Comparison of ENCODE assay signal across 2 cellular contexts in genomic region chr7:128904381-128905197, GRCh38.
TF ChIP-seq lines count a peak whose summit lies in the region.

No MANE protein-coding gene starts in this region.

TF ChIP-seq in HCT116, 20 proteins besides CTCF, POLR2A, EP300 and RAD21:
- TF ChIP-seq TCF7L2 (IDR thresholded peaks at IDR 0.05; ENCODE audit: borderline replicate concordance, extremely low read depth, insufficient read depth, insufficient read length) (peak; percentile 87), EGR1 (IDR thresholded peaks at IDR 0.05; ENCODE audit: low read depth) (no peak)

TF ChIP-seq in K562, 482 proteins besides CTCF, POLR2A, EP300 and RAD21 (continues in another document):
- no peak for TF ChIP-seq JUN (IDR thresholded peaks at IDR 0.05; ENCODE audit: borderline replicate concordance, low read depth, low read length)
- no peak for TF ChIP-seq JUN (CRISPR knock-in tag; IDR thresholded peaks at IDR 0.05; ENCODE audit: borderline replicate concordance)
- no peak for TF ChIP-seq FOS (IDR thresholded peaks at IDR 0.05; ENCODE audit: extremely low read depth, insufficient read length)
- no peak for TF ChIP-seq HDGF (IDR thresholded peaks at IDR 0.05)
- no peak for TF ChIP-seq ZBTB8A (IDR thresholded peaks at IDR 0.05; ENCODE audit: partially characterized antibody)
- no peak for TF ChIP-seq ZNF696 (CRISPR knock-in tag; conservative IDR thresholded peaks at IDR 0.05)
- TF ChIP-seq, protein P1, sequence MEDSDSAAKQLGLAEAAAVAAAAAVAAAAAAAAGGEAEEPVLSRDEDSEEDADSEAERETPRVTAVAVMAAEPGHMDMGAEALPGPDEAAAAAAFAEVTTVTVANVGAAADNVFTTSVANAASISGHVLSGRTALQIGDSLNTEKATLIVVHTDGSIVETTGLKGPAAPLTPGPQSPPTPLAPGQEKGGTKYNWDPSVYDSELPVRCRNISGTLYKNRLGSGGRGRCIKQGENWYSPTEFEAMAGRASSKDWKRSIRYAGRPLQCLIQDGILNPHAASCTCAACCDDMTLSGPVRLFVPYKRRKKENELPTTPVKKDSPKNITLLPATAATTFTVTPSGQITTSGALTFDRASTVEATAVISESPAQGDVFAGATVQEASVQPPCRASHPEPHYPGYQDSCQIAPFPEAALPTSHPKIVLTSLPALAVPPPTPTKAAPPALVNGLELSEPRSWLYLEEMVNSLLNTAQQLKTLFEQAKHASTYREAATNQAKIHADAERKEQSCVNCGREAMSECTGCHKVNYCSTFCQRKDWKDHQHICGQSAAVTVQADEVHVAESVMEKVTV (CRISPR knock-in tag; IDR thresholded peaks at IDR 0.05): 0 out of 2 replicates have a peak, but pooled peaks have one; percentile 40
- TF ChIP-seq MED1 (CRISPR knock-in tag; IDR thresholded peaks at IDR 0.05; ENCODE audit: borderline replicate concordance): no peak
- TF ChIP-seq SRSF9 (IDR thresholded peaks at IDR 0.05; ENCODE audit: borderline replicate concordance, low read depth, low read length): no peak
- TF ChIP-seq, protein P2, sequence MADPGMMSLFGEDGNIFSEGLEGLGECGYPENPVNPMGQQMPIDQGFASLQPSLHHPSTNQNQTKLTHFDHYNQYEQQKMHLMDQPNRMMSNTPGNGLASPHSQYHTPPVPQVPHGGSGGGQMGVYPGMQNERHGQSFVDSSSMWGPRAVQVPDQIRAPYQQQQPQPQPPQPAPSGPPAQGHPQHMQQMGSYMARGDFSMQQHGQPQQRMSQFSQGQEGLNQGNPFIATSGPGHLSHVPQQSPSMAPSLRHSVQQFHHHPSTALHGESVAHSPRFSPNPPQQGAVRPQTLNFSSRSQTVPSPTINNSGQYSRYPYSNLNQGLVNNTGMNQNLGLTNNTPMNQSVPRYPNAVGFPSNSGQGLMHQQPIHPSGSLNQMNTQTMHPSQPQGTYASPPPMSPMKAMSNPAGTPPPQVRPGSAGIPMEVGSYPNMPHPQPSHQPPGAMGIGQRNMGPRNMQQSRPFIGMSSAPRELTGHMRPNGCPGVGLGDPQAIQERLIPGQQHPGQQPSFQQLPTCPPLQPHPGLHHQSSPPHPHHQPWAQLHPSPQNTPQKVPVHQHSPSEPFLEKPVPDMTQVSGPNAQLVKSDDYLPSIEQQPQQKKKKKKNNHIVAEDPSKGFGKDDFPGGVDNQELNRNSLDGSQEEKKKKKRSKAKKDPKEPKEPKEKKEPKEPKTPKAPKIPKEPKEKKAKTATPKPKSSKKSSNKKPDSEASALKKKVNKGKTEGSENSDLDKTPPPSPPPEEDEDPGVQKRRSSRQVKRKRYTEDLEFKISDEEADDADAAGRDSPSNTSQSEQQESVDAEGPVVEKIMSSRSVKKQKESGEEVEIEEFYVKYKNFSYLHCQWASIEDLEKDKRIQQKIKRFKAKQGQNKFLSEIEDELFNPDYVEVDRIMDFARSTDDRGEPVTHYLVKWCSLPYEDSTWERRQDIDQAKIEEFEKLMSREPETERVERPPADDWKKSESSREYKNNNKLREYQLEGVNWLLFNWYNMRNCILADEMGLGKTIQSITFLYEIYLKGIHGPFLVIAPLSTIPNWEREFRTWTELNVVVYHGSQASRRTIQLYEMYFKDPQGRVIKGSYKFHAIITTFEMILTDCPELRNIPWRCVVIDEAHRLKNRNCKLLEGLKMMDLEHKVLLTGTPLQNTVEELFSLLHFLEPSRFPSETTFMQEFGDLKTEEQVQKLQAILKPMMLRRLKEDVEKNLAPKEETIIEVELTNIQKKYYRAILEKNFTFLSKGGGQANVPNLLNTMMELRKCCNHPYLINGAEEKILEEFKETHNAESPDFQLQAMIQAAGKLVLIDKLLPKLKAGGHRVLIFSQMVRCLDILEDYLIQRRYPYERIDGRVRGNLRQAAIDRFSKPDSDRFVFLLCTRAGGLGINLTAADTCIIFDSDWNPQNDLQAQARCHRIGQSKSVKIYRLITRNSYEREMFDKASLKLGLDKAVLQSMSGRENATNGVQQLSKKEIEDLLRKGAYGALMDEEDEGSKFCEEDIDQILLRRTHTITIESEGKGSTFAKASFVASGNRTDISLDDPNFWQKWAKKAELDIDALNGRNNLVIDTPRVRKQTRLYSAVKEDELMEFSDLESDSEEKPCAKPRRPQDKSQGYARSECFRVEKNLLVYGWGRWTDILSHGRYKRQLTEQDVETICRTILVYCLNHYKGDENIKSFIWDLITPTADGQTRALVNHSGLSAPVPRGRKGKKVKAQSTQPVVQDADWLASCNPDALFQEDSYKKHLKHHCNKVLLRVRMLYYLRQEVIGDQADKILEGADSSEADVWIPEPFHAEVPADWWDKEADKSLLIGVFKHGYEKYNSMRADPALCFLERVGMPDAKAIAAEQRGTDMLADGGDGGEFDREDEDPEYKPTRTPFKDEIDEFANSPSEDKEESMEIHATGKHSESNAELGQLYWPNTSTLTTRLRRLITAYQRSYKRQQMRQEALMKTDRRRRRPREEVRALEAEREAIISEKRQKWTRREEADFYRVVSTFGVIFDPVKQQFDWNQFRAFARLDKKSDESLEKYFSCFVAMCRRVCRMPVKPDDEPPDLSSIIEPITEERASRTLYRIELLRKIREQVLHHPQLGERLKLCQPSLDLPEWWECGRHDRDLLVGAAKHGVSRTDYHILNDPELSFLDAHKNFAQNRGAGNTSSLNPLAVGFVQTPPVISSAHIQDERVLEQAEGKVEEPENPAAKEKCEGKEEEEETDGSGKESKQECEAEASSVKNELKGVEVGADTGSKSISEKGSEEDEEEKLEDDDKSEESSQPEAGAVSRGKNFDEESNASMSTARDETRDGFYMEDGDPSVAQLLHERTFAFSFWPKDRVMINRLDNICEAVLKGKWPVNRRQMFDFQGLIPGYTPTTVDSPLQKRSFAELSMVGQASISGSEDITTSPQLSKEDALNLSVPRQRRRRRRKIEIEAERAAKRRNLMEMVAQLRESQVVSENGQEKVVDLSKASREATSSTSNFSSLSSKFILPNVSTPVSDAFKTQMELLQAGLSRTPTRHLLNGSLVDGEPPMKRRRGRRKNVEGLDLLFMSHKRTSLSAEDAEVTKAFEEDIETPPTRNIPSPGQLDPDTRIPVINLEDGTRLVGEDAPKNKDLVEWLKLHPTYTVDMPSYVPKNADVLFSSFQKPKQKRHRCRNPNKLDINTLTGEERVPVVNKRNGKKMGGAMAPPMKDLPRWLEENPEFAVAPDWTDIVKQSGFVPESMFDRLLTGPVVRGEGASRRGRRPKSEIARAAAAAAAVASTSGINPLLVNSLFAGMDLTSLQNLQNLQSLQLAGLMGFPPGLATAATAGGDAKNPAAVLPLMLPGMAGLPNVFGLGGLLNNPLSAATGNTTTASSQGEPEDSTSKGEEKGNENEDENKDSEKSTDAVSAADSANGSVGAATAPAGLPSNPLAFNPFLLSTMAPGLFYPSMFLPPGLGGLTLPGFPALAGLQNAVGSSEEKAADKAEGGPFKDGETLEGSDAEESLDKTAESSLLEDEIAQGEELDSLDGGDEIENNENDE (IDR thresholded peaks at IDR 0.05; ENCODE audit: low read depth, low read length): no peak
- peak; percentile 58 for TF ChIP-seq USF2 (CRISPR knock-in tag; IDR thresholded peaks at IDR 0.05)
- no peak for TF ChIP-seq ZFP1 (CRISPR knock-in tag; IDR thresholded peaks at IDR 0.05)
- TF ChIP-seq SMC3 (conservative IDR thresholded peaks at IDR 0.05; ENCODE audit: insufficient read depth, low read depth, low read length): peak; percentile 71
- TF ChIP-seq DNMT1 (IDR thresholded peaks at IDR 0.05): no peak
- TF ChIP-seq, protein P3, sequence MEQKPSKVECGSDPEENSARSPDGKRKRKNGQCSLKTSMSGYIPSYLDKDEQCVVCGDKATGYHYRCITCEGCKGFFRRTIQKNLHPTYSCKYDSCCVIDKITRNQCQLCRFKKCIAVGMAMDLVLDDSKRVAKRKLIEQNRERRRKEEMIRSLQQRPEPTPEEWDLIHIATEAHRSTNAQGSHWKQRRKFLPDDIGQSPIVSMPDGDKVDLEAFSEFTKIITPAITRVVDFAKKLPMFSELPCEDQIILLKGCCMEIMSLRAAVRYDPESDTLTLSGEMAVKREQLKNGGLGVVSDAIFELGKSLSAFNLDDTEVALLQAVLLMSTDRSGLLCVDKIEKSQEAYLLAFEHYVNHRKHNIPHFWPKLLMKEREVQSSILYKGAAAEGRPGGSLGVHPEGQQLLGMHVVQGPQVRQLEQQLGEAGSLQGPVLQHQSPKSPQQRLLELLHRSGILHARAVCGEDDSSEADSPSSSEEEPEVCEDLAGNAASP (IDR thresholded peaks at IDR 0.05): no peak
- 0 out of 2 replicates have a peak, but pooled peaks have one; percentile 27 for TF ChIP-seq TFAP4 (CRISPR knock-in tag; IDR thresholded peaks at IDR 0.05; ENCODE audit: borderline replicate concordance)
- no peak for TF ChIP-seq ZNF140 (CRISPR knock-in tag; IDR thresholded peaks at IDR 0.05)
- peak; percentile 80; the same call in 1 of the 2 replicates for TF ChIP-seq TOE1 (IDR thresholded peaks at IDR 0.05; ENCODE audit: borderline replicate concordance)
- no peak for TF ChIP-seq TOE1 (CRISPR knock-in tag; IDR thresholded peaks at IDR 0.05; ENCODE audit: borderline replicate concordance, low read depth)
- no peak for TF ChIP-seq ZBTB26 (CRISPR knock-in tag; IDR thresholded peaks at IDR 0.05)
- TF ChIP-seq, protein P4, sequence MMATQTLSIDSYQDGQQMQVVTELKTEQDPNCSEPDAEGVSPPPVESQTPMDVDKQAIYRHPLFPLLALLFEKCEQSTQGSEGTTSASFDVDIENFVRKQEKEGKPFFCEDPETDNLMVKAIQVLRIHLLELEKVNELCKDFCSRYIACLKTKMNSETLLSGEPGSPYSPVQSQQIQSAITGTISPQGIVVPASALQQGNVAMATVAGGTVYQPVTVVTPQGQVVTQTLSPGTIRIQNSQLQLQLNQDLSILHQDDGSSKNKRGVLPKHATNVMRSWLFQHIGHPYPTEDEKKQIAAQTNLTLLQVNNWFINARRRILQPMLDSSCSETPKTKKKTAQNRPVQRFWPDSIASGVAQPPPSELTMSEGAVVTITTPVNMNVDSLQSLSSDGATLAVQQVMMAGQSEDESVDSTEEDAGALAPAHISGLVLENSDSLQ (IDR thresholded peaks at IDR 0.05): peak; percentile 54
- no peak for TF ChIP-seq SMARCB1 (IDR thresholded peaks at IDR 0.05; ENCODE audit: insufficient read length, low read depth)
- no peak for TF ChIP-seq SMARCE1 (IDR thresholded peaks at IDR 0.05)
- TF ChIP-seq LEF1 (IDR thresholded peaks at IDR 0.05): no peak
- TF ChIP-seq PTTG1 (tag; IDR thresholded peaks at IDR 0.05; ENCODE audit: low read depth): no peak
- TF ChIP-seq, protein P5, sequence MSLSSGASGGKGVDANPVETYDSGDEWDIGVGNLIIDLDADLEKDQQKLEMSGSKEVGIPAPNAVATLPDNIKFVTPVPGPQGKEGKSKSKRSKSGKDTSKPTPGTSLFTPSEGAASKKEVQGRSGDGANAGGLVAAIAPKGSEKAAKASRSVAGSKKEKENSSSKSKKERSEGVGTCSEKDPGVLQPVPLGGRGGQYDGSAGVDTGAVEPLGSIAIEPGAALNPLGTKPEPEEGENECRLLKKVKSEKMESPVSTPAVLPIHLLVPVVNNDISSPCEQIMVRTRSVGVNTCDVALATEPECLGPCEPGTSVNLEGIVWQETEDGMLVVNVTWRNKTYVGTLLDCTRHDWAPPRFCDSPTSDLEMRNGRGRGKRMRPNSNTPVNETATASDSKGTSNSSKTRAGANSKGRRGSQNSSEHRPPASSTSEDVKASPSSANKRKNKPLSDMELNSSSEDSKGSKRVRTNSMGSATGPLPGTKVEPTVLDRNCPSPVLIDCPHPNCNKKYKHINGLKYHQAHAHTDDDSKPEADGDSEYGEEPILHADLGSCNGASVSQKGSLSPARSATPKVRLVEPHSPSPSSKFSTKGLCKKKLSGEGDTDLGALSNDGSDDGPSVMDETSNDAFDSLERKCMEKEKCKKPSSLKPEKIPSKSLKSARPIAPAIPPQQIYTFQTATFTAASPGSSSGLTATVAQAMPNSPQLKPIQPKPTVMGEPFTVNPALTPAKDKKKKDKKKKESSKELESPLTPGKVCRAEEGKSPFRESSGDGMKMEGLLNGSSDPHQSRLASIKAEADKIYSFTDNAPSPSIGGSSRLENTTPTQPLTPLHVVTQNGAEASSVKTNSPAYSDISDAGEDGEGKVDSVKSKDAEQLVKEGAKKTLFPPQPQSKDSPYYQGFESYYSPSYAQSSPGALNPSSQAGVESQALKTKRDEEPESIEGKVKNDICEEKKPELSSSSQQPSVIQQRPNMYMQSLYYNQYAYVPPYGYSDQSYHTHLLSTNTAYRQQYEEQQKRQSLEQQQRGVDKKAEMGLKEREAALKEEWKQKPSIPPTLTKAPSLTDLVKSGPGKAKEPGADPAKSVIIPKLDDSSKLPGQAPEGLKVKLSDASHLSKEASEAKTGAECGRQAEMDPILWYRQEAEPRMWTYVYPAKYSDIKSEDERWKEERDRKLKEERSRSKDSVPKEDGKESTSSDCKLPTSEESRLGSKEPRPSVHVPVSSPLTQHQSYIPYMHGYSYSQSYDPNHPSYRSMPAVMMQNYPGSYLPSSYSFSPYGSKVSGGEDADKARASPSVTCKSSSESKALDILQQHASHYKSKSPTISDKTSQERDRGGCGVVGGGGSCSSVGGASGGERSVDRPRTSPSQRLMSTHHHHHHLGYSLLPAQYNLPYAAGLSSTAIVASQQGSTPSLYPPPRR (CRISPR knock-in tag; IDR thresholded peaks at IDR 0.05; ENCODE audit: borderline replicate concordance): no peak
- TF ChIP-seq DIDO1 (tag; IDR thresholded peaks at IDR 0.05; ENCODE audit: low read depth): peak; percentile 20; the same call in 1 of the 2 replicates
- 0 out of 2 replicates have a peak, but pooled peaks have one; percentile 48 for TF ChIP-seq LCOR (CRISPR knock-in tag; IDR thresholded peaks at IDR 0.05)
- no peak for TF ChIP-seq C11orf30 (IDR thresholded peaks at IDR 0.05; ENCODE audit: low read depth)
- no peak for TF ChIP-seq CBX5 (IDR thresholded peaks at IDR 0.05; ENCODE audit: borderline replicate concordance, low read depth)
- no peak for TF ChIP-seq PPARD (CRISPR knock-in tag; IDR thresholded peaks at IDR 0.05)
- peak in 1 of 3 experiments; percentile 17 for TF ChIP-seq YY1 (IDR thresholded peaks at IDR 0.05; ENCODE audit: borderline replicate concordance in 1 of 3, control insufficient read depth in 1 of 3, extremely low read depth in 1 of 3, insufficient read depth in 3 of 3, insufficient read length in 1 of 3, insufficient replicate concordance in 2 of 3, low read depth in 1 of 3, low read length in 2 of 3)
- TF ChIP-seq MYC (IDR thresholded peaks at IDR 0.05; ENCODE audit: low read depth, low read length): peak; percentile 29; the same call in 1 of the 2 replicates
- no peak for TF ChIP-seq MYC (CRISPR knock-in tag; IDR thresholded peaks at IDR 0.05; ENCODE audit: borderline replicate concordance, low read depth)
